Comparison of ENCODE assay signal across 25 cellular contexts in genomic region chr4:184794470-184794869, GRCh38.
"Had no signal": no experiment of that assay in that cellular context is flagged by ENCODE, and none has a peak within 500 bp of the region (broad histone marks: within the 10 kb centered on the region; RNA-seq: fewer than 3 reads in every experiment).

No MANE protein-coding gene starts in this region.

- H3K27me3 ChIP-seq: esophagus squamous epithelium, gastroesophageal sphincter, right lobe of liver, tibial artery had no signal

- H3K27ac ChIP-seq: parathyroid adenoma had no signal

- H3K9me3 ChIP-seq: esophagus squamous epithelium, gastroesophageal sphincter, right lobe of liver, tibial artery had no signal

- H3K4me1 Mint-ChIP-seq: endodermal cell had no signal

- ATAC-seq: activated CD4-positive, CD25-positive, alpha-beta regulatory T cell treated with anti-CD3 and anti-CD28 coated beads, Interleukin-2, amount 50 U/mL, for 24 hours; activated CD8-positive, alpha-beta memory T cell treated with anti-CD3 and anti-CD28 coated beads, Interleukin-2, amount 10 ng/mL, durations not matched to agents 7 days and 5 days; activated CD8-positive, alpha-beta T cell treated with anti-CD3 and anti-CD28 coated beads for 36 hours; gastroesophageal sphincter; left cardiac atrium had no signal

- H3K36me3 Mint-ChIP-seq: activated CD8-positive, alpha-beta memory T cell treated with anti-CD3 and anti-CD28 coated beads, Interleukin-2, amount 10 ng/mL, durations not matched to agents 7 days and 5 days had no signal

- H3K27ac Mint-ChIP-seq: activated CD4-positive, alpha-beta T cell treated with anti-CD3 and anti-CD28 coated beads, Interleukin-2, amount 10 ng/mL, durations not matched to agents 24 days and 14 days; activated CD8-positive, alpha-beta memory T cell treated with anti-CD3 and anti-CD28 coated beads, Interleukin-2, amount 10 ng/mL, durations not matched to agents 7 days and 5 days; activated CD8-positive, alpha-beta T cell treated with anti-CD3 and anti-CD28 coated beads for 36 hours; endodermal cell; memory B cell; nephron had no signal

- H2AFZ ChIP-seq: parathyroid adenoma had no signal

- H3K27me3 Mint-ChIP-seq: activated CD4-positive, alpha-beta T cell treated with anti-CD3 and anti-CD28 coated beads, Interleukin-2, amount 10 ng/mL, durations not matched to agents 24 days and 14 days; activated CD8-positive, alpha-beta memory T cell treated with anti-CD3 and anti-CD28 coated beads, Interleukin-2, amount 10 ng/mL, durations not matched to agents 7 days and 5 days; memory B cell had no signal

- H3K4me1 ChIP-seq: parathyroid adenoma had no signal

- H3K4me3 Mint-ChIP-seq: activated CD4-positive, alpha-beta T cell treated with anti-CD3 and anti-CD28 coated beads, Interleukin-2, amount 10 ng/mL, durations not matched to agents 24 days and 14 days; activated CD8-positive, alpha-beta memory T cell treated with anti-CD3 and anti-CD28 coated beads, Interleukin-2, amount 10 ng/mL, durations not matched to agents 7 days and 5 days; activated CD8-positive, alpha-beta T cell treated with anti-CD3 and anti-CD28 coated beads for 36 hours; endodermal cell; memory B cell; nephron had no signal

- H3K4me3 ChIP-seq: coronary artery, esophagus squamous epithelium, gastroesophageal sphincter, right lobe of liver, skin epidermis, tibial artery had no signal

- H3K9me3 Mint-ChIP-seq: activated CD4-positive, alpha-beta T cell treated with anti-CD3 and anti-CD28 coated beads, Interleukin-2, amount 10 ng/mL, durations not matched to agents 24 days and 14 days; activated CD8-positive, alpha-beta T cell treated with anti-CD3 and anti-CD28 coated beads for 36 hours; memory B cell had no signal

- DNase-seq: activated CD4-positive, alpha-beta T cell treated with anti-CD3 and anti-CD28 coated beads, Interleukin-2, amount 10 ng/mL, durations not matched to agents 24 days and 14 days; activated CD8-positive, alpha-beta memory T cell treated with anti-CD3 and anti-CD28 coated beads, Interleukin-2, amount 10 ng/mL, durations not matched to agents 7 days and 5 days; activated CD8-positive, alpha-beta T cell treated with anti-CD3 and anti-CD28 coated beads for 36 hours; activated gamma-delta T cell; activated naive CD4-positive, alpha-beta T cell treated with anti-CD3 and anti-CD28 coated beads, Interleukin-2, amount 50 U/mL, for 16 hours; activated T-cell treated with anti-CD3 and anti-CD28 coated beads for 4 hours; anterior cingulate cortex; endodermal cell; esophagus squamous epithelium; head of caudate nucleus; hypothalamus; left cardiac atrium; nucleus accumbens; stimulated activated naive CD4-positive, alpha-beta T cell treated with Interleukin-2 at 50 U/mL for 16 hours; substantia nigra; T-helper 2 cell; tibial artery had no signal

- H3K9ac ChIP-seq: parathyroid adenoma had no signal
